ENCODE assay signal across 20 cellular contexts in genomic region chr22:22366478-22366988, GRCh38.
"Had no signal": no experiment of that assay in that cellular context is flagged by ENCODE, and none has a peak within 500 bp of the region (broad histone marks: within the 10 kb centered on the region; RNA-seq: fewer than 3 reads in every experiment).

No MANE protein-coding gene starts in this region.

- H3K27me3 ChIP-seq: body of pancreas, right lobe of liver had no signal

- DNase-seq: activated CD4-positive, alpha-beta memory T cell treated with anti-CD3 and anti-CD28 coated beads for 36 hours; activated CD4-positive, alpha-beta T cell treated with anti-CD3 and anti-CD28 coated beads for 1 hour; activated naive CD8-positive, alpha-beta T cell treated with anti-CD3 and anti-CD28 coated beads, Interleukin-2, amount 10 ng/mL, durations not matched to agents 7 days and 5 days; activated T-cell treated with anti-CD3 and anti-CD28 coated beads for 4 hours; body of pancreas; caudate nucleus; dorsolateral prefrontal cortex; foreskin fibroblast; left cardiac atrium; lower lobe of right lung; pancreas; right lobe of liver; small intestine; stimulated activated CD4-positive, alpha-beta T cell treated with anti-CD3 and anti-CD28 coated beads, Interleukin-15, amount 100 ng/mL, for 24 hours; stimulated activated CD4-positive, alpha-beta T cell treated with anti-CD3 and anti-CD28 coated beads, Interleukin-2, amount 100 ng/mL, for 48 hours; stomach; trophoblast cell had no signal

- H3K4me1 ChIP-seq: body of pancreas, lower lobe of right lung, pancreas, right lobe of liver had no signal

- H3K36me3 Mint-ChIP-seq: activated CD4-positive, alpha-beta memory T cell treated with anti-CD3 and anti-CD28 coated beads for 36 hours; activated naive CD8-positive, alpha-beta T cell treated with anti-CD3 and anti-CD28 coated beads, Interleukin-2, amount 10 ng/mL, durations not matched to agents 7 days and 5 days; natural killer cell treated with Interleukin-12 subunit alpha and Interleukin-12 subunit beta and Interleukin-15 and Interleukin-18, amount 100 ng/mL, for 72 hours had no signal

- H3K9me3 ChIP-seq: body of pancreas, lower lobe of right lung, neutrophil, pancreas, right lobe of liver, stomach had no signal

- H3K4me2 ChIP-seq: hepatocyte had no signal

- ATAC-seq: body of pancreas; left cardiac atrium; lower lobe of right lung; natural killer cell treated with Interleukin-12 subunit alpha and Interleukin-12 subunit beta and Interleukin-15 and Interleukin-18, amount 100 ng/mL, for 72 hours; pancreas had no signal

- H2AFZ ChIP-seq: hepatocyte had no signal

- H3K4me3 ChIP-seq: body of pancreas, dorsolateral prefrontal cortex, hepatocyte, lower lobe of right lung, pancreas, right lobe of liver, stomach had no signal

- H3K27ac Mint-ChIP-seq: activated CD4-positive, alpha-beta memory T cell treated with anti-CD3 and anti-CD28 coated beads for 36 hours; activated naive CD8-positive, alpha-beta T cell treated with anti-CD3 and anti-CD28 coated beads, Interleukin-2, amount 10 ng/mL, durations not matched to agents 7 days and 5 days; natural killer cell treated with Interleukin-12 subunit alpha and Interleukin-12 subunit beta and Interleukin-15 and Interleukin-18, amount 100 ng/mL, for 72 hours had no signal

- H3K9me3 Mint-ChIP-seq: activated CD4-positive, alpha-beta memory T cell treated with anti-CD3 and anti-CD28 coated beads for 36 hours; activated naive CD8-positive, alpha-beta T cell treated with anti-CD3 and anti-CD28 coated beads, Interleukin-2, amount 10 ng/mL, durations not matched to agents 7 days and 5 days; natural killer cell treated with Interleukin-12 subunit alpha and Interleukin-12 subunit beta and Interleukin-15 and Interleukin-18, amount 100 ng/mL, for 72 hours had no signal

- H3K4me1 Mint-ChIP-seq: activated naive CD8-positive, alpha-beta T cell treated with anti-CD3 and anti-CD28 coated beads, Interleukin-2, amount 10 ng/mL, durations not matched to agents 7 days and 5 days had no signal

- H3K79me2 ChIP-seq: hepatocyte had no signal

- H3K36me3 ChIP-seq: lower lobe of right lung, neutrophil, pancreas, right lobe of liver, stomach had no signal

- H3K4me3 Mint-ChIP-seq: activated CD4-positive, alpha-beta memory T cell treated with anti-CD3 and anti-CD28 coated beads for 36 hours; activated naive CD8-positive, alpha-beta T cell treated with anti-CD3 and anti-CD28 coated beads, Interleukin-2, amount 10 ng/mL, durations not matched to agents 7 days and 5 days; natural killer cell treated with Interleukin-12 subunit alpha and Interleukin-12 subunit beta and Interleukin-15 and Interleukin-18, amount 100 ng/mL, for 72 hours had no signal
